ENCODE assay signal across 9 cellular contexts in genomic region chr17:80416260-80416939, GRCh38. TPM values are rescaled to one million over a fixed set of nuclear protein-coding genes. Genes with fewer than 3 reads are reported as not detected.
DNase-seq lines count a peak whose midpoint lies in the region; ATAC-seq and TF ChIP-seq lines count a peak whose summit lies in the region.
"Had no signal": no experiment of that assay in that cellular context is flagged by ENCODE, and none has a peak within 500 bp of the region (broad histone marks: within the 10 kb centered on the region; RNA-seq: fewer than 3 reads in every experiment).

No MANE protein-coding gene starts in this region.

- H3K79me2 ChIP-seq in ACC112 (ENCODE audit: control insufficient read depth, insufficient read depth, low read length, unreplicated experiment): peaks cover 9% of the 10 kb centered on the region

- no peak overlapping the region for H3K9ac ChIP-seq in muscle layer of colon (ENCODE audit: low read length)

- H3K9me3 ChIP-seq in muscle layer of colon (ENCODE audit: low read length): no peaks in the 10 kb centered on the region

- H3K4me1 ChIP-seq in ACC112 (ENCODE audit: control insufficient read depth, insufficient read depth, low read length, unreplicated experiment) (peaks cover 11% of the 10 kb centered on the region), muscle layer of colon (ENCODE audit: insufficient read depth, low read length) (peaks cover 21% of the 10 kb centered on the region)

- H3K36me3 ChIP-seq in ACC112 (ENCODE audit: insufficient read depth, low read length) (no peaks in the 10 kb centered on the region), brain microvascular endothelial cell (replicated peaks) (peaks cover 16% of the 10 kb centered on the region), muscle layer of colon (ENCODE audit: insufficient read depth, low read length) (peaks cover 23% of the 10 kb centered on the region)

- H2AFZ ChIP-seq in ACC112 (ENCODE audit: low read length, unreplicated experiment): no peak overlapping the region

- H3K27ac ChIP-seq in ACC112 (ENCODE audit: low read depth, low read length) (no peak overlapping the region), brain microvascular endothelial cell (no peak overlapping the region), muscle layer of colon (ENCODE audit: low read depth, low read length) (no peak overlapping the region)

- TF ChIP-seq CTCF in HFF-Myc (IDR thresholded peaks at IDR 0.05; ENCODE audit: low read depth, low read length, missing control alignments) (no peak), brain microvascular endothelial cell (IDR thresholded peaks at IDR 0.05; ENCODE audit: low read depth, low read length, missing control alignments) (no peak)

- DNase-seq in HFF-Myc (ENCODE audit: extremely low read depth, low read depth): no peak
- DNase-seq in brain microvascular endothelial cell: no peak
- DNase-seq in OCI-M1 (lab: John Stamatoyannopoulos, UW): no peak
- no peak for DNase-seq in DMS53 treated with DMSO at 0.1 percent for 48 hours (lab: John Stamatoyannopoulos, UW; ENCODE audit: unreplicated experiment)
- no peak for DNase-seq in mucosa of gallbladder (ENCODE audit: low spot score)
- DNase-seq: NCI-H2171 treated with DMSO at 0.1 percent for 48 hours had no signal

- peak overlapping the region; percentile 98 for H3K4me3 ChIP-seq in ACC112 (ENCODE audit: low read depth, low read length)
- peak overlapping the region; percentile 62 for H3K4me3 ChIP-seq in HFF-Myc (replicated peaks; ENCODE audit: low read depth, low read length)
- H3K4me3 ChIP-seq in brain microvascular endothelial cell (ENCODE audit: low read depth, low read length): peak overlapping the region; percentile 98
- H3K4me3 ChIP-seq in muscle layer of colon (ENCODE audit: low read depth in 1 of 2, low read length in 2 of 2): peak overlapping the region; percentile 20 to 97

- ATAC-seq in GM19328 (IDR thresholded peaks at IDR 0.05; ENCODE audit: unreplicated experiment): no peak

- H3K27me3 ChIP-seq in ACC112 (ENCODE audit: insufficient read depth, low read length): no peaks in the 10 kb centered on the region
- H3K27me3 ChIP-seq in brain microvascular endothelial cell (replicated peaks): no peaks in the 10 kb centered on the region
- H3K27me3 ChIP-seq in muscle layer of colon (ENCODE audit: control insufficient read depth in 1 of 2, insufficient read depth in 2 of 2, low read length in 2 of 2): no peaks in the 10 kb centered on the region

- in situ Hi-C loops in brain microvascular endothelial cell (cut with HindIII; ENCODE audit: low pct_ligation_motif_present, low sequenced_read_pairs): no loop called here

RNA-seq across cellular contexts. Expression of gene ENDOV, which starts 1.4 kb away (rescaled TPM):
- total RNA-seq in mucosa of gallbladder: 26.2 TPM
